In genomic region chr9:35736201-35736633, GRCh38 we compare ENCODE assay signal across 8 cellular contexts. TPM values are rescaled to one million over a fixed set of nuclear protein-coding genes. Genes with fewer than 3 reads are reported as not detected.
DNase-seq lines count a peak whose midpoint lies in the region; ATAC-seq and TF ChIP-seq lines count a peak whose summit lies in the region.

No MANE protein-coding gene starts in this region.

- peak overlapping the region; percentile 17; the same call in 1 of the 2 replicates for H3K9ac ChIP-seq in GM23248

- H3K9me2 ChIP-seq in GM23248 (ENCODE audit: insufficient read depth) = no peaks in the 10 kb centered on the region

- H3K36me3 Mint-ChIP-seq in activated B cell treated with CpG ODN at 0.5 μM for 24 hours (ENCODE audit: low read depth) (peaks cover 70% of the 10 kb centered on the region), memory B cell (peaks cover 22% of the 10 kb centered on the region)

- peak overlapping the region; percentile 45 for H3K27ac ChIP-seq in GM23248
- peak overlapping the region in 1 of 2 donors; percentile 56 for H3K27ac ChIP-seq in coronary artery
- no peak overlapping the region for H3K27ac ChIP-seq in substantia nigra (ENCODE audit: low read depth, low read length, poor library complexity, severe bottlenecking)

- TF ChIP-seq CTCF in activated B cell treated with CpG ODN at 0.5 μM for 24 hours (IDR thresholded peaks at IDR 0.05) = no peak
- TF ChIP-seq CTCF in coronary artery (IDR thresholded peaks at IDR 0.05) = peak; percentile 78

- H3K4me3 ChIP-seq in GM23248 (no peak overlapping the region), coronary artery (no peak overlapping the region)

- H3K4me1 Mint-ChIP-seq in activated B cell treated with CpG ODN at 0.5 μM for 24 hours (peaks cover 9% of the 10 kb centered on the region), memory B cell (peaks cover 18% of the 10 kb centered on the region)

- no peaks in the 10 kb centered on the region for H4K20me1 ChIP-seq in GM23248 (ENCODE audit: insufficient read depth)

- peaks cover 14% of the 10 kb centered on the region for H3K4me1 ChIP-seq in GM23248 (ENCODE audit: insufficient read depth)

- H3K9me3 Mint-ChIP-seq in activated B cell treated with CpG ODN at 0.5 μM for 24 hours = no peaks in the 10 kb centered on the region
- no peaks in the 10 kb centered on the region for H3K9me3 Mint-ChIP-seq in memory B cell

- no peaks in the 10 kb centered on the region for H3K9me3 ChIP-seq in GM23248 (ENCODE audit: low read depth)

- H3K4me3 Mint-ChIP-seq in activated B cell treated with CpG ODN at 0.5 μM for 24 hours (no peak overlapping the region), memory B cell (no peak overlapping the region)

- CTCF ChIA-PET in activated B cell treated with CpG ODN at 0.5 μM for 24 hours (lab: Charles Lee) = interaction anchor here (0.7 to 2.9 kb wide), 14 partner anchors 9 to 146 kb away, joined by 3 to 51 read pairs (median 4); partner anchors contain the start of genes GBA2, MSMP and RGP1

- in situ Hi-C loops in GM23248 (cut with MboI) = no loop called here

- no peak overlapping the region for H3K4me2 ChIP-seq in GM23248 (ENCODE audit: unreplicated experiment)

- H3K36me3 ChIP-seq in GM23248 (ENCODE audit: low read depth) = peaks cover 34% of the 10 kb centered on the region

- no peak overlapping the region for H2AFZ ChIP-seq in GM23248

- intact Hi-C loops in activated B cell treated with CpG ODN at 0.5 μM for 24 hours (cut with micrococcal nuclease) = loop anchor here (1.0 to 10.0 kb wide), 5 partner anchors 13 to 1071 kb away; partner anchors contain the start of genes CCL27, GBA2, NPR2 and RGP1

- H3K27me3 ChIP-seq in GM23248 (replicated peaks; ENCODE audit: insufficient read depth) = no peaks in the 10 kb centered on the region

- POLR2A ChIA-PET in activated B cell treated with CpG ODN at 0.5 μM for 24 hours (lab: Charles Lee) = interaction anchor here (1.0 to 6.6 kb wide), 4 partner anchors 13 to 132 kb away, joined by 3 to 32 read pairs (median 4); partner anchors contain the start of genes GBA2 and RGP1

- DNase-seq in Ammon's horn (ENCODE audit: low spot score) (peak; percentile 72), GM23248 (peak; percentile 82), NCI-H345 treated with DMSO at 0.1 percent for 48 hours (lab: John Stamatoyannopoulos, UW; ENCODE audit: unreplicated experiment) (peak; percentile 41), activated B cell treated with CpG ODN at 0.5 μM for 24 hours (no peak), coronary artery (ENCODE audit: low spot score) (no peak), memory B cell (ENCODE audit: low spot score in 2 of 2) (peak; percentile 59 to 67), substantia nigra (lab: John Stamatoyannopoulos, UW) (peak in 28 of 49 donors; percentile 3 to 36 (median 18))

- H3K79me2 ChIP-seq in GM23248 (ENCODE audit: insufficient read depth) = peaks cover 51% of the 10 kb centered on the region

- H3K27me3 Mint-ChIP-seq in activated B cell treated with CpG ODN at 0.5 μM for 24 hours = no peaks in the 10 kb centered on the region
- H3K27me3 Mint-ChIP-seq in memory B cell = no peaks in the 10 kb centered on the region

- H3K27ac Mint-ChIP-seq in activated B cell treated with CpG ODN at 0.5 μM for 24 hours (no peak overlapping the region), memory B cell (no peak overlapping the region)

- WGBS in GM23248 (ENCODE audit: low coverage in 1 of 2, low lambda C conversion rate in 2 of 2, missing lambda C conversion rate in 2 of 2), 2 experiments = 33 to 39% methylated on average over 5 of the region's 5 CpGs

- H3F3A ChIP-seq in GM23248 (ENCODE audit: insufficient read depth) = peaks cover 38% of the 10 kb centered on the region

- ATAC-seq in activated B cell treated with CpG ODN at 0.5 μM for 24 hours (ENCODE audit: low read depth) (peak; percentile 15), memory B cell (ENCODE audit: low read depth) (no peak), HG03354 (IDR thresholded peaks at IDR 0.05; ENCODE audit: poor library complexity, severe bottlenecking, unreplicated experiment) (no peak)

RNA-seq across cellular contexts. Expression of gene CREB3, which starts 3.8 kb away (rescaled TPM):
- 101 and 111 TPM in 2 replicates for total RNA-seq in GM23248 (2014; rRNA removed; shearing (Covaris generic))
- 113 and 114 TPM in 2 replicates for polyA plus RNA-seq in GM23248 (2016; fragmentation: Nextera tagmentation; extraction: Ambion mirVana)
- 13.8 and 16.9 TPM in 2 replicates for total RNA-seq in activated B cell treated with CpG ODN at 0.5 μM for 24 hours

RNA-seq across cellular contexts. Expression of gene TLN1, which starts 4.2 kb away (rescaled TPM):
- total RNA-seq in GM23248 (2014; rRNA removed; shearing (Covaris generic)) = 527 and 566 TPM in 2 replicates
- polyA plus RNA-seq in GM23248 (2016; fragmentation: Nextera tagmentation; extraction: Ambion mirVana) = 198 and 202 TPM in 2 replicates
- total RNA-seq in activated B cell treated with CpG ODN at 0.5 μM for 24 hours = 327 and 362 TPM in 2 replicates

RNA-seq across cellular contexts. Expression of gene GBA2, which starts 12.8 kb away (rescaled TPM):
- 20.3 and 30.0 TPM in 2 replicates for total RNA-seq in GM23248 (2014; rRNA removed; shearing (Covaris generic))
- 24.0 and 27.6 TPM in 2 replicates for polyA plus RNA-seq in GM23248 (2016; fragmentation: Nextera tagmentation; extraction: Ambion mirVana)
- total RNA-seq in activated B cell treated with CpG ODN at 0.5 μM for 24 hours = 93.4 and 104 TPM in 2 replicates

RNA-seq across cellular contexts. Expression of gene RGP1, which starts 12.9 kb away (rescaled TPM):
- total RNA-seq in GM23248 (2014; rRNA removed; shearing (Covaris generic)) = 19.1 and 20.0 TPM in 2 replicates
- 4.7 and 4.8 TPM in 2 replicates for polyA plus RNA-seq in GM23248 (2016; fragmentation: Nextera tagmentation; extraction: Ambion mirVana)
- 23.8 and 25.4 TPM in 2 replicates for total RNA-seq in activated B cell treated with CpG ODN at 0.5 μM for 24 hours

RNA-seq across cellular contexts. Expression of gene MSMP, which starts 17.9 kb away (rescaled TPM):
- not detected in 2 replicates for total RNA-seq in GM23248 (2014; rRNA removed; shearing (Covaris generic))
- polyA plus RNA-seq in GM23248 (2016; fragmentation: Nextera tagmentation; extraction: Ambion mirVana) = not detected in 2 replicates
- total RNA-seq in activated B cell treated with CpG ODN at 0.5 μM for 24 hours = 0.78 and 1.2 TPM in 2 replicates

Comparison
In these comparisons a context has a peak if more than half of its experiments do, and no peak if none do; other contexts are left out.
1. DNase-seq: peak in Ammon's horn (single experiment), GM23248 (single experiment), NCI-H345 treated with DMSO at 0.1 percent for 48 hours (single experiment), memory B cell (2 of 2) and substantia nigra (28 of 49); none in activated B cell treated with CpG ODN at 0.5 μM for 24 hours (single experiment) and coronary artery (single experiment).